ENCODE assay signal across 8 cellular contexts in genomic region chr1:11645670-11646265, GRCh38. TPM values are rescaled to one million over a fixed set of nuclear protein-coding genes. Genes with fewer than 3 reads are reported as not detected.
DNase-seq lines count a peak whose midpoint lies in the region; ATAC-seq and TF ChIP-seq lines count a peak whose summit lies in the region.

No MANE protein-coding gene starts in this region.

- H3K27me3 ChIP-seq in HAP-1 (ENCODE audit: low read depth) = peaks cover 14% of the 10 kb centered on the region

- no peaks in the 10 kb centered on the region for H3K36me3 ChIP-seq in HAP-1 (replicated peaks)

- ATAC-seq in GM21528 (IDR thresholded peaks at IDR 0.05; ENCODE audit: low FRiP score, unreplicated experiment) = no peak

- peaks cover 12% of the 10 kb centered on the region for H3K4me1 ChIP-seq in HAP-1

- TF ChIP-seq CTCF in AG09309 (IDR thresholded peaks at IDR 0.05; ENCODE audit: control insufficient read depth, insufficient read depth, low read depth, low read length, missing control alignments) = peak; percentile 81

- H3K4me3 ChIP-seq in AG09309 (ENCODE audit: control insufficient read depth, low read depth, low read length) = no peak overlapping the region
- H3K4me3 ChIP-seq in HAP-1 = no peak overlapping the region

- in situ Hi-C loops in HAP-1 (cut with MboI; ENCODE audit: low sequenced_read_pairs) = loop anchor here (10.0 kb wide), 2 partner anchors 321 to 611 kb away; no protein-coding TSS in a partner anchor

- DNase-seq in AG09309 (ENCODE audit: low read depth) (no peak), HAP-1 (ENCODE audit: low spot score in 2 of 2) (peak; percentile 72 to 93), NCI-H526 treated with DMSO at 0.1 percent for 48 hours (lab: John Stamatoyannopoulos, UW) (peak; percentile 26), dermis blood vessel endothelial cell (peak; percentile 89), medulla oblongata (ENCODE audit: extremely low spot score) (peak; percentile 93)
- DNase-seq in activated CD4-positive, alpha-beta T cell treated with anti-CD3 and anti-CD28 coated beads, Interleukin-2, amount 50 U/mL, for 1 hour = peak; percentile 84
- peak; percentile 42 to 55 for DNase-seq in stimulated activated CD8-positive, alpha-beta memory T cell treated with anti-CD3 and anti-CD28 coated beads, Interleukin-15, amount 100 ng/mL, for 4 hours (ENCODE audit: low read depth in 2 of 2)

- H3K9me3 ChIP-seq in HAP-1 = no peaks in the 10 kb centered on the region

RNA-seq across cellular contexts. Expression of gene FBXO2, which starts 8.5 kb away (rescaled TPM):
- total RNA-seq in dermis blood vessel endothelial cell = 1.7 and 1.9 TPM in 2 replicates

RNA-seq across cellular contexts. Expression of gene FBXO44, which starts 8.9 kb away (rescaled TPM):
- total RNA-seq in dermis blood vessel endothelial cell = 7.3 and 15.8 TPM in 2 replicates

RNA-seq across cellular contexts. Expression of gene FBXO6, which starts 18.2 kb away (rescaled TPM):
- 1.4 and 3.6 TPM in 2 replicates for total RNA-seq in dermis blood vessel endothelial cell

RNA-seq across cellular contexts. Expression of gene MAD2L2, which starts 35.2 kb away (rescaled TPM):
- total RNA-seq in dermis blood vessel endothelial cell = 34.9 and 45.3 TPM in 2 replicates

RNA-seq across cellular contexts. Expression of gene DRAXIN, which starts 45.7 kb away (rescaled TPM):
- 0.14 and 0.17 TPM in 2 replicates for total RNA-seq in dermis blood vessel endothelial cell
